Comparison of ENCODE assay signal across 19 cellular contexts in the genomic region with DNA sequence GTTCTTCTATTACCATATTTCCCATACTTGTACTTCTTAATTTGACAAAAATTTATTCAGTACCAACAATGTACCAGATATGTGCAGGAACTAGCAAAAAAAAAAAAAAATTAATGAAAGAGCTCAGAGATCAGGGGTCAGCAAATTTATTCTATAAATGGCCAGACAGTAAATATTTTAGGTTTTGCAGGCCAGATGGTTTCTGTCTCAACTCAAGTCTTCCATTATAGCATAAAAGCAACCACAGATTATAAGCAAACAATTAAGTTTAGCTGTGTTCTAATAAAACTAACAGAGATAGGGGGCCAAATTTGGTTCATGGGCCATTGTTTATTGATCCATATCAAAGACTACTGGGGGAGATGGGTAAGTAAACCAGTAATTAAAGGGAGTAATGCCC. TPM values are rescaled to one million over a fixed set of nuclear protein-coding genes. Genes with fewer than 3 reads are reported as not detected.
A peak's percentile ranks its signal among the peaks of the same experiment; 100 is the strongest.
DNase-seq lines count a peak whose midpoint lies in the region; ATAC-seq, FAIRE-seq and TF ChIP-seq lines count a peak whose summit lies in the region.
"Had no signal": no experiment of that assay in that cellular context is flagged by ENCODE, and none has a peak within 500 bp of the region (broad histone marks: within the 10 kb centered on the region; RNA-seq: fewer than 3 reads in every experiment).

No MANE protein-coding gene starts in this region.

- in situ Hi-C loops in HepG2 (cut with HindIII; ENCODE audit: extremely low pct_ligation_motif_present, low pct_unique_long_range_greater_than_20kb) = no loop called here

- H3K4me3 ChIP-seq in liver (ENCODE audit: low read depth in 1 of 3, low read length in 3 of 3) (no peak overlapping the region), HepG2 (replicated peaks in 1 of 3; ENCODE audit: insufficient read depth in 1 of 3, low read depth in 2 of 3, low read length in 3 of 3) (no peak overlapping the region)
- no peak overlapping the region for H3K4me3 ChIP-seq in naive thymus-derived CD4-positive, alpha-beta T cell (ENCODE audit: low read length)
- H3K4me3 ChIP-seq: A549 had no signal

- H2AFZ ChIP-seq in HepG2 (ENCODE audit: low read length) = no peak overlapping the region

- CTCF ChIA-PET in HepG2 (lab: Yijun Ruan, JAX; ENCODE audit: low intra/inter-chr PET ratio, low total read pairs) = no interaction called here
- CTCF ChIA-PET in activated CD8-positive, alpha-beta T cell treated with anti-CD3 and anti-CD28 coated beads, Interleukin-2, amount 10 ng/mL, durations not matched to agents 7 days and 5 days (lab: Charles Lee) = interaction anchor here (0.7 kb wide), 1 partner anchor 373 kb away, joined by 4 read pairs; no protein-coding TSS in a partner anchor
- CTCF ChIA-PET in naive thymus-derived CD4-positive, alpha-beta T cell (lab: Charles Lee) = interaction anchor here (0.6 kb wide), 1 partner anchor 104 kb away, joined by 3 read pairs; no protein-coding TSS in a partner anchor

- no TSS peak for BruUV-seq in HepG2 (replicated peaks; lab: Mats Ljungman, UMichigan)

- no peak for TF ChIP-seq EP300 in HepG2 (IDR thresholded peaks at IDR 0.05; ENCODE audit: low read depth in 2 of 2, low read length in 2 of 2)
- no peak for TF ChIP-seq EP300 in HepG2 (CRISPR knock-in tag; IDR thresholded peaks at IDR 0.05; ENCODE audit: borderline replicate concordance)

- intact Hi-C loops in HepG2 (cut with micrococcal nuclease; ENCODE audit: unreplicated experiment) = no loop called here
- intact Hi-C loops in naive thymus-derived CD4-positive, alpha-beta T cell (cut with micrococcal nuclease) = no loop called here

- H3K4me1 ChIP-seq in liver (ENCODE audit: control insufficient read depth in 4 of 4, insufficient read depth in 4 of 4, low read length in 3 of 4) (no peaks in the 10 kb centered on the region), HepG2 (ENCODE audit: insufficient read depth, low read length) (no peaks in the 10 kb centered on the region)
- no peaks in the 10 kb centered on the region for H3K4me1 ChIP-seq in naive thymus-derived CD4-positive, alpha-beta T cell (ENCODE audit: control insufficient read depth in 2 of 2, insufficient read depth in 2 of 2, low read length in 2 of 2)
- H3K4me1 ChIP-seq: A549, Caco-2 had no signal

- H3K36me3 ChIP-seq in liver (ENCODE audit: control insufficient read depth in 4 of 4, insufficient read depth in 3 of 4, low read depth in 1 of 4, low read length in 3 of 4) = peaks cover 0 to 10% (median 3%) of the 10 kb centered on the region in 4 donors
- peaks cover 0 to 4% of the 10 kb centered on the region in 2 experiments; a peak in 2 of 5 replicates for H3K36me3 ChIP-seq in HepG2 (replicated peaks in 1 of 2; ENCODE audit: control insufficient read depth in 1 of 2, insufficient read depth in 2 of 2, low read length in 2 of 2)
- H3K36me3 ChIP-seq in naive thymus-derived CD4-positive, alpha-beta T cell (ENCODE audit: control insufficient read depth in 2 of 3, insufficient read depth in 3 of 3, low read length in 3 of 3) = peaks cover 0 to 8% (median 0%) of the 10 kb centered on the region in 3 experiments

- no peak overlapping the region for H3K9ac ChIP-seq in liver (ENCODE audit: low read depth in 1 of 2, low read length in 2 of 2)
- no peak overlapping the region for H3K9ac ChIP-seq in HepG2 (ENCODE audit: insufficient read depth, low read depth, low read length)

- POLR2A ChIA-PET in HepG2 (lab: Yijun Ruan, JAX) = no interaction called here
- POLR2A ChIA-PET in activated CD8-positive, alpha-beta T cell treated with anti-CD3 and anti-CD28 coated beads, Interleukin-2, amount 10 ng/mL, durations not matched to agents 7 days and 5 days (lab: Charles Lee) = no interaction called here
- POLR2A ChIA-PET in naive thymus-derived CD4-positive, alpha-beta T cell (lab: Charles Lee) = no interaction called here

- peaks cover 10% of the 10 kb centered on the region for H3K36me3 Mint-ChIP-seq in mesothelial cell of epicardium
- peaks cover 12% of the 10 kb centered on the region for H3K36me3 Mint-ChIP-seq in activated CD8-positive, alpha-beta T cell treated with anti-CD3 and anti-CD28 coated beads, Interleukin-2, amount 10 ng/mL, durations not matched to agents 7 days and 5 days (ENCODE audit: low read depth)
- peaks cover 0 to 39% (median 17%) of the 10 kb centered on the region in 5 donors for H3K36me3 Mint-ChIP-seq in naive thymus-derived CD4-positive, alpha-beta T cell

- no peak overlapping the region for H3K4me3 Mint-ChIP-seq in mesothelial cell of epicardium
- no peak overlapping the region for H3K4me3 Mint-ChIP-seq in activated CD8-positive, alpha-beta T cell treated with anti-CD3 and anti-CD28 coated beads, Interleukin-2, amount 10 ng/mL, durations not matched to agents 7 days and 5 days
- no peak overlapping the region for H3K4me3 Mint-ChIP-seq in naive thymus-derived CD4-positive, alpha-beta T cell
- H3K4me3 Mint-ChIP-seq: CD4-positive, alpha-beta T cell had no signal

- no peak overlapping the region for H3K4me2 ChIP-seq in HepG2 (ENCODE audit: low read depth, low read length)
- H3K4me2 ChIP-seq: A549 had no signal

- no peaks in the 10 kb centered on the region for H3K79me2 ChIP-seq in HepG2 (ENCODE audit: insufficient read depth, low read length)

- H3K4me1 Mint-ChIP-seq in mesothelial cell of epicardium = no peaks in the 10 kb centered on the region
- H3K4me1 Mint-ChIP-seq in activated CD8-positive, alpha-beta T cell treated with anti-CD3 and anti-CD28 coated beads, Interleukin-2, amount 10 ng/mL, durations not matched to agents 7 days and 5 days (ENCODE audit: low read depth) = peaks cover 4% of the 10 kb centered on the region
- H3K4me1 Mint-ChIP-seq in naive thymus-derived CD4-positive, alpha-beta T cell = peaks cover 0 to 4% (median 0%) of the 10 kb centered on the region in 7 donors

- DNase-seq in HepG2 (ENCODE audit: low spot score) = no peak
- no peak for DNase-seq in mesothelial cell of epicardium (ENCODE audit: low spot score in 2 of 2, unreplicated experiment in 2 of 2)
- DNase-seq in activated CD8-positive, alpha-beta T cell treated with anti-CD3 and anti-CD28 coated beads, Interleukin-2, amount 10 ng/mL, durations not matched to agents 7 days and 5 days = no peak
- no peak for DNase-seq in omental fat pad (ENCODE audit: low spot score)
- DNase-seq in naive thymus-derived CD4-positive, alpha-beta T cell = no peak
- DNase-seq: AML-193; Caco-2; CD4-positive, alpha-beta T cell; GOT3; H7 had no signal

- TF ChIP-seq CTCF in liver (IDR thresholded peaks at IDR 0.05; ENCODE audit: low read depth, low read length, missing input control) (no peak), HepG2 (CRISPR knock-in tag; IDR thresholded peaks at IDR 0.05) (no peak), mesothelial cell of epicardium (IDR thresholded peaks at IDR 0.05; ENCODE audit: unreplicated experiment) (no peak), omental fat pad (IDR thresholded peaks at IDR 0.05) (no peak)

- H3K9me3 Mint-ChIP-seq in mesothelial cell of epicardium = no peaks in the 10 kb centered on the region
- no peaks in the 10 kb centered on the region for H3K9me3 Mint-ChIP-seq in activated CD8-positive, alpha-beta T cell treated with anti-CD3 and anti-CD28 coated beads, Interleukin-2, amount 10 ng/mL, durations not matched to agents 7 days and 5 days (ENCODE audit: insufficient read depth)
- H3K9me3 Mint-ChIP-seq in naive thymus-derived CD4-positive, alpha-beta T cell = no peaks in the 10 kb centered on the region
- H3K9me3 Mint-ChIP-seq: CD4-positive, alpha-beta T cell had no signal

- no peak for TF ChIP-seq POLR2A in HepG2 (IDR thresholded peaks at IDR 0.05; ENCODE audit: insufficient read depth in 1 of 2, low read depth in 2 of 2, low read length in 2 of 2)

- H3K9me3 ChIP-seq in liver (ENCODE audit: control insufficient read depth in 4 of 4, low read length in 3 of 4) (no peaks in the 10 kb centered on the region), HepG2 (ENCODE audit: low read length) (no peaks in the 10 kb centered on the region)
- H3K9me3 ChIP-seq in naive thymus-derived CD4-positive, alpha-beta T cell (ENCODE audit: control insufficient read depth in 2 of 3, low read length in 3 of 3) = no peaks in the 10 kb centered on the region
- H3K9me3 ChIP-seq: A549, Caco-2 had no signal

- H3K27ac ChIP-seq in liver (ENCODE audit: low read depth in 1 of 2, low read length in 2 of 2) = no peak overlapping the region
- no peak overlapping the region for H3K27ac ChIP-seq in HepG2 (ENCODE audit: extremely low read length, insufficient read depth, low read length)
- no peak overlapping the region for H3K27ac ChIP-seq in naive thymus-derived CD4-positive, alpha-beta T cell (ENCODE audit: low read depth, low read length)
- H3K27ac ChIP-seq: 22Rv1, A549, C4-2B had no signal

- no peaks in the 10 kb centered on the region for H4K20me1 ChIP-seq in HepG2 (ENCODE audit: insufficient read depth, low read length)

- H3K27me3 Mint-ChIP-seq in mesothelial cell of epicardium (ENCODE audit: low read depth) = no peaks in the 10 kb centered on the region
- no peaks in the 10 kb centered on the region for H3K27me3 Mint-ChIP-seq in activated CD8-positive, alpha-beta T cell treated with anti-CD3 and anti-CD28 coated beads, Interleukin-2, amount 10 ng/mL, durations not matched to agents 7 days and 5 days (ENCODE audit: low read depth)
- no peaks in the 10 kb centered on the region for H3K27me3 Mint-ChIP-seq in naive thymus-derived CD4-positive, alpha-beta T cell
- H3K27me3 Mint-ChIP-seq: CD4-positive, alpha-beta T cell had no signal

- peak overlapping the region; percentile 51 for H3K27ac Mint-ChIP-seq in mesothelial cell of epicardium
- no peak overlapping the region for H3K27ac Mint-ChIP-seq in activated CD8-positive, alpha-beta T cell treated with anti-CD3 and anti-CD28 coated beads, Interleukin-2, amount 10 ng/mL, durations not matched to agents 7 days and 5 days
- H3K27ac Mint-ChIP-seq in naive thymus-derived CD4-positive, alpha-beta T cell = peak overlapping the region in 1 of 9 donors; percentile 28
- H3K27ac Mint-ChIP-seq: CD4-positive, alpha-beta T cell had no signal

- FAIRE-seq in HepG2 (lab: Jason Lieb, UNC) (no peak), islet of Langerhans (lab: Jason Lieb, UNC) (peak; percentile 93)
- FAIRE-seq: A549, D721Med, GM12891 had no signal

- TF ChIP-seq RAD21 in liver (IDR thresholded peaks at IDR 0.05) = no peak
- no peak for TF ChIP-seq RAD21 in HepG2 (CRISPR knock-in tag; IDR thresholded peaks at IDR 0.05)

- H3K27me3 ChIP-seq in liver (ENCODE audit: control insufficient read depth in 4 of 4, insufficient read depth in 4 of 4, low read length in 3 of 4) (no peaks in the 10 kb centered on the region), HepG2 (ENCODE audit: control insufficient read depth in 1 of 2, insufficient read depth in 2 of 2, low read length in 2 of 2) (no peaks in the 10 kb centered on the region)
- no peaks in the 10 kb centered on the region for H3K27me3 ChIP-seq in naive thymus-derived CD4-positive, alpha-beta T cell (ENCODE audit: control insufficient read depth in 2 of 2, insufficient read depth in 2 of 2, low read length in 2 of 2)

- ATAC-seq in HepG2 = no peak
- ATAC-seq in activated CD8-positive, alpha-beta T cell treated with anti-CD3 and anti-CD28 coated beads, Interleukin-2, amount 10 ng/mL, durations not matched to agents 7 days and 5 days = no peak
- ATAC-seq in omental fat pad (ENCODE audit: low FRiP score) = no peak
- ATAC-seq in GM21576 (IDR thresholded peaks at IDR 0.05; ENCODE audit: unreplicated experiment) = no peak
- no peak for ATAC-seq in naive thymus-derived CD4-positive, alpha-beta T cell
- ATAC-seq: A549, HCT116 had no signal

RNA-seq across cellular contexts. Expression of gene NEK1, which starts 19.3 kb away (rescaled TPM):
- 10 to 100 TPM in 1 of 2 donors, 1 to 10 TPM in 1; 4.0 to 10.2 TPM for total RNA-seq in liver
- polyA plus RNA-seq in liver = 1 to 10 TPM; 1.8 to 6.6 TPM
- 5.4 and 8.7 TPM in 2 replicates for total RNA-seq in HepG2 (2016; rRNA removed; fragmentation: Illumina TruSeq; extraction: Trizol)
- 7.3 and 9.1 TPM in 2 replicates for total RNA-seq in HepG2 (2016; cell fraction: cytosol; rRNA removed; fragmentation: Illumina TruSeq; extraction: Trizol; ENCODE audit: low read depth)
- 5.4 and 8.2 TPM in 2 replicates for total RNA-seq in HepG2 (2016; cell fraction: insoluble cytoplasmic fraction; rRNA removed; fragmentation: Illumina TruSeq; extraction: Trizol)
- total RNA-seq in HepG2 (2016; cell fraction: membrane; rRNA removed; fragmentation: Illumina TruSeq; extraction: Trizol) = 4.3 and 4.8 TPM in 2 replicates
- total RNA-seq in HepG2 (2016; cell fraction: nucleus; rRNA removed; fragmentation: Illumina TruSeq; extraction: Trizol) = 9.8 and 11.8 TPM in 2 replicates
- polyA plus RNA-seq in HepG2 (2011; rRNA removed) = 2.6 and 2.9 TPM in 2 replicates
- polyA plus RNA-seq in HepG2 (2011; cell fraction: cytosol; rRNA removed) = 0.97 and 1.3 TPM in 2 replicates
- 2.5 and 3.3 TPM in 2 replicates for polyA plus RNA-seq in HepG2 (2011; cell fraction: nucleus; rRNA removed)
- polyA plus RNA-seq in HepG2 (2012) = 3.2 and 3.3 TPM in 2 replicates
- polyA plus RNA-seq in HepG2 (2016; cell fraction: cytosol; fragmentation: Illumina TruSeq; extraction: Trizol; ENCODE audit: low read depth) = 0.23 and 0.38 TPM in 2 replicates
- polyA plus RNA-seq in HepG2 (2016; cell fraction: insoluble cytoplasmic fraction; fragmentation: Illumina TruSeq; extraction: Trizol; ENCODE audit: low read depth) = 6.9 and 7.0 TPM in 2 replicates
- 0.70 and 1.1 TPM in 2 replicates for polyA plus RNA-seq in HepG2 (2016; cell fraction: membrane; fragmentation: Illumina TruSeq; extraction: Trizol; ENCODE audit: low read depth)
- polyA plus RNA-seq in HepG2 (2016; cell fraction: nucleus; fragmentation: Illumina TruSeq; extraction: Trizol; ENCODE audit: insufficient read depth, low read depth) = 5.7 and 7.7 TPM in 2 replicates
- polyA minus RNA-seq in HepG2 (2011; rRNA and poly(A)+ RNA removed; ENCODE audit: low replicate concordance) = 9.6 TPM in 2 replicates
- polyA minus RNA-seq in HepG2 (2011; cell fraction: cytosol; rRNA and poly(A)+ RNA removed) = 2.3 TPM in 2 replicates
- 24.1 and 24.9 TPM in 2 replicates for polyA minus RNA-seq in HepG2 (2011; cell fraction: nucleus; rRNA and poly(A)+ RNA removed)
- total RNA-seq in mesothelial cell of epicardium = 19.0 to 21.3 TPM (median 20.3 TPM) in 3 replicates
- 10 to 100 TPM; 15.7 to 16.7 TPM for total RNA-seq in activated CD8-positive, alpha-beta T cell treated with anti-CD3 and anti-CD28 coated beads, Interleukin-2, amount 10 ng/mL, durations not matched to agents 7 days and 5 days
- total RNA-seq in omental fat pad = 10 to 100 TPM in 2 of 4 donors, 1 to 10 TPM in 2; 7.0 to 13.4 (median 9.8) TPM
- 10 to 100 TPM; 13.7 to 21.0 (median 17.4) TPM for total RNA-seq in naive thymus-derived CD4-positive, alpha-beta T cell
- polyA plus RNA-seq in naive thymus-derived CD4-positive, alpha-beta T cell = 10 to 100 TPM in 1 of 2 donors, 1 to 10 TPM in 1; 7.8 to 11.9 TPM

RNA-seq across cellular contexts. Expression of gene CLCN3, which starts 27.3 kb away (rescaled TPM):
- total RNA-seq in liver (10 to 100 TPM; 33.4 to 58.6 TPM), HepG2 (2016; rRNA removed; fragmentation: Illumina TruSeq; extraction: Trizol) (21.5 and 23.7 TPM in 2 replicates), mesothelial cell of epicardium (57.4 to 59.4 TPM (median 58.3 TPM) in 3 replicates), omental fat pad (10 to 100 TPM; 18.3 to 30.6 (median 30.1) TPM)
- polyA plus RNA-seq in liver (10 to 100 TPM in 1 of 2 donors, 1 to 10 TPM in 1; 9.5 to 11.7 TPM), HepG2 (2011; rRNA removed) (13.6 and 14.2 TPM in 2 replicates)
- 1.6 and 1.9 TPM in 2 replicates for total RNA-seq in HepG2 (2016; cell fraction: cytosol; rRNA removed; fragmentation: Illumina TruSeq; extraction: Trizol; ENCODE audit: low read depth)
- total RNA-seq in HepG2 (2016; cell fraction: insoluble cytoplasmic fraction; rRNA removed; fragmentation: Illumina TruSeq; extraction: Trizol) = 23.2 and 23.3 TPM in 2 replicates
- total RNA-seq in HepG2 (2016; cell fraction: membrane; rRNA removed; fragmentation: Illumina TruSeq; extraction: Trizol) = 7.7 and 8.5 TPM in 2 replicates
- 26.7 and 28.7 TPM in 2 replicates for total RNA-seq in HepG2 (2016; cell fraction: nucleus; rRNA removed; fragmentation: Illumina TruSeq; extraction: Trizol)
- 7.4 and 10.8 TPM in 2 replicates for polyA plus RNA-seq in HepG2 (2011; cell fraction: cytosol; rRNA removed)
- 3.4 and 5.1 TPM in 2 replicates for polyA plus RNA-seq in HepG2 (2011; cell fraction: nucleus; rRNA removed)
- polyA plus RNA-seq in HepG2 (2012) = 14.8 and 17.1 TPM in 2 replicates
- 0.81 and 0.88 TPM in 2 replicates for polyA plus RNA-seq in HepG2 (2016; cell fraction: cytosol; fragmentation: Illumina TruSeq; extraction: Trizol; ENCODE audit: low read depth)
- polyA plus RNA-seq in HepG2 (2016; cell fraction: insoluble cytoplasmic fraction; fragmentation: Illumina TruSeq; extraction: Trizol; ENCODE audit: low read depth) = 11.5 and 13.2 TPM in 2 replicates
- 2.5 and 2.8 TPM in 2 replicates for polyA plus RNA-seq in HepG2 (2016; cell fraction: membrane; fragmentation: Illumina TruSeq; extraction: Trizol; ENCODE audit: low read depth)
- polyA plus RNA-seq in HepG2 (2016; cell fraction: nucleus; fragmentation: Illumina TruSeq; extraction: Trizol; ENCODE audit: insufficient read depth, low read depth) = 17.6 and 18.8 TPM in 2 replicates
- polyA minus RNA-seq in HepG2 (2011; rRNA and poly(A)+ RNA removed; ENCODE audit: low replicate concordance) = 30.0 and 39.3 TPM in 2 replicates
- 18.7 and 23.1 TPM in 2 replicates for polyA minus RNA-seq in HepG2 (2011; cell fraction: cytosol; rRNA and poly(A)+ RNA removed)
- 37.3 and 43.1 TPM in 2 replicates for polyA minus RNA-seq in HepG2 (2011; cell fraction: nucleus; rRNA and poly(A)+ RNA removed)
- 10 to 100 TPM; 23.4 to 25.2 TPM for total RNA-seq in activated CD8-positive, alpha-beta T cell treated with anti-CD3 and anti-CD28 coated beads, Interleukin-2, amount 10 ng/mL, durations not matched to agents 7 days and 5 days
- 10 to 100 TPM; 15.5 to 35.0 (median 29.3) TPM for total RNA-seq in naive thymus-derived CD4-positive, alpha-beta T cell
- 10 to 100 TPM in 1 of 2 donors, 1 to 10 TPM in 1; 7.6 to 17.7 TPM for polyA plus RNA-seq in naive thymus-derived CD4-positive, alpha-beta T cell
